Comparison of ENCODE assay signal across 18 cellular contexts in the genomic region with DNA sequence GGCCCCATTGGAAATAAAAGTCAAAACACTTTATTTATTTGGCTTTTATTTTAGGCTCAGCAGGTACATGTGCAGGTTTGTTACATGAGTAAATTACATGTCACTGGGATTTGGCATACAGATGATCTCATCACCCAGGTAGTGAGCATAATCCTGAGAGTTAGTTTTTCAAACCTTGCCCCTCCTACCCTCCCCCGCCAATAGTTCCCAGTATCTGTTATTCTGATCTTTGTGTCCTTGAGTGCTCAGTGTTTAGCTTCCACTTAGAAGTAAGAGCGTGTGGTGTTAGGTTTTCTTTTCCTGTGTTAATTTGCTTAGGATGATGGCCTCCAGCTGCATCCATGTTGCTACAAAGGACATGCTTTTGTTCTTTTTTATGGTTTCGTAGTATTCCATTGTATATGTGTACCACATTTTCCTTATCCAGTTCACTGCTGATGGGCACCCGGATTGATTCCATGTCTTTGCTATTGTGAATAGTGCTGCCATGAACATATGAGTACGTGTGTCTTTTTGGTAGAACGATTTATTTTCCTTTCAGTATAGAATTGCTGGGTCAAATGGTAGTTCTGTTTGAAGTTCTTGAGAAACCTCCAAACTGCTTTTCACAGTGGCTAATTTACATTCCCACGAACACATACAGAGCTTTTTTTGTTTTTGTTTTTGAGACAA. TPM values are rescaled to one million over a fixed set of nuclear protein-coding genes. Genes with fewer than 3 reads are reported as not detected.
DNase-seq lines count a peak whose midpoint lies in the region; ATAC-seq and TF ChIP-seq lines count a peak whose summit lies in the region.
"Had no signal": no experiment of that assay in that cellular context is flagged by ENCODE, and none has a peak within 500 bp of the region (broad histone marks: within the 10 kb centered on the region; RNA-seq: fewer than 3 reads in every experiment).

No MANE protein-coding gene starts in this region.

- no peak overlapping the region for H3K4me3 Mint-ChIP-seq in T-helper 17 cell
- H3K4me3 Mint-ChIP-seq: IgD-negative memory B cell, T-cell had no signal

- no peak overlapping the region for H3K4me2 ChIP-seq in SU-DHL-6 (ENCODE audit: low read depth, low read length, poor library complexity, severe bottlenecking)

- H3F3A ChIP-seq in SU-DHL-6 (ENCODE audit: insufficient read depth) = no peaks in the 10 kb centered on the region

- peaks cover 9% of the 10 kb centered on the region for H3K27me3 Mint-ChIP-seq in T-helper 17 cell
- H3K27me3 Mint-ChIP-seq: IgD-negative memory B cell, T-cell had no signal

- no peak overlapping the region for H2AFZ ChIP-seq in SU-DHL-6 (ENCODE audit: low read depth, low read length, severe bottlenecking)

- no peaks in the 10 kb centered on the region for H3K4me1 Mint-ChIP-seq in T-helper 17 cell
- H3K4me1 Mint-ChIP-seq: T-cell had no signal

- H3K36me3 ChIP-seq in SU-DHL-6 (ENCODE audit: low read length) (no peaks in the 10 kb centered on the region), mucosa of rectum (ENCODE audit: control insufficient read depth in 2 of 2, insufficient read depth in 2 of 2, low read length in 2 of 2) (no peaks in the 10 kb centered on the region)

- H3K27ac ChIP-seq in SU-DHL-6 (ENCODE audit: low read depth, low read length) = peak overlapping the region; percentile 18; the same call in 1 of the 2 replicates
- H3K27ac ChIP-seq in mucosa of rectum (ENCODE audit: low read depth in 2 of 2, low read length in 2 of 2) = peak overlapping the region; percentile 92 to 96

- H3K4me3 ChIP-seq in SU-DHL-6 (ENCODE audit: insufficient read depth, low read length, poor library complexity, severe bottlenecking) (no peak overlapping the region), mucosa of rectum (ENCODE audit: low read length in 2 of 2) (no peak overlapping the region)

- DNase-seq in DMS53 (lab: John Stamatoyannopoulos, UW) (peak; percentile 14), DMS53 treated with DMSO at 0.1 percent for 48 hours (lab: John Stamatoyannopoulos, UW; ENCODE audit: unreplicated experiment) (no peak), NCI-H2029 (lab: John Stamatoyannopoulos, UW) (peak; percentile 70), glomerular visceral epithelial cell (ENCODE audit: extremely low spot score) (no peak), NCI-H748 treated with DMSO at 0.1 percent for 48 hours (lab: John Stamatoyannopoulos, UW) (no peak), T-helper 17 cell (no peak)
- DNase-seq: 8988T, C1 segment of cervical spinal cord, DMS79 treated with DMSO at 0.1 percent for 48 hours, NCI-H1105, NCI-H146, NCI-H2081, NCI-H524 treated with DMSO at 0.1 percent for 48 hours, Right ventricle myocardium superior had no signal

- TF ChIP-seq CTCF in SU-DHL-6 (IDR thresholded peaks at IDR 0.05; ENCODE audit: insufficient read depth, low read length, poor library complexity, severe bottlenecking) = no peak

- no peaks in the 10 kb centered on the region for H3K9me2 ChIP-seq in SU-DHL-6 (replicated peaks; ENCODE audit: insufficient read depth, low read length)

- no peak overlapping the region for H3K27ac Mint-ChIP-seq in T-helper 17 cell
- H3K27ac Mint-ChIP-seq: T-cell had no signal

- no peak for ATAC-seq in T-helper 17 cell
- ATAC-seq: T-cell had no signal

- no peaks in the 10 kb centered on the region for H4K20me1 ChIP-seq in SU-DHL-6 (ENCODE audit: low read depth, low read length)

- no peaks in the 10 kb centered on the region for H3K79me2 ChIP-seq in SU-DHL-6 (ENCODE audit: insufficient read depth, low read length)

- peaks cover 14 to 45% of the 10 kb centered on the region in 2 donors for H3K4me1 ChIP-seq in mucosa of rectum (ENCODE audit: control insufficient read depth in 2 of 2, insufficient read depth in 2 of 2, low read length in 2 of 2)

- no peak overlapping the region for H3K9ac ChIP-seq in SU-DHL-6 (ENCODE audit: low read length)
- peak overlapping the region in 1 of 2 donors; percentile 49 for H3K9ac ChIP-seq in mucosa of rectum (ENCODE audit: low read depth in 1 of 2, low read length in 2 of 2)

- H3K27me3 ChIP-seq in SU-DHL-6 (ENCODE audit: low read length) (no peaks in the 10 kb centered on the region), mucosa of rectum (ENCODE audit: control insufficient read depth in 2 of 2, insufficient read depth in 2 of 2, low read length in 2 of 2) (no peaks in the 10 kb centered on the region)

- peaks cover 3% of the 10 kb centered on the region for H3K36me3 Mint-ChIP-seq in T-helper 17 cell (ENCODE audit: low read depth)
- H3K36me3 Mint-ChIP-seq: IgD-negative memory B cell, T-cell had no signal

- H3K9me3 ChIP-seq in SU-DHL-6 (ENCODE audit: insufficient read depth, low read length) = no peaks in the 10 kb centered on the region
- H3K9me3 ChIP-seq in mucosa of rectum (ENCODE audit: control insufficient read depth in 2 of 2, low read length in 2 of 2) = no peaks in the 10 kb centered on the region
- no peaks in the 10 kb centered on the region for H3K9me3 ChIP-seq in T-helper 17 cell (ENCODE audit: control insufficient read depth, low read length, poor library complexity, severe bottlenecking)

RNA-seq across cellular contexts. Expression of a gene that starts 47.9 kb away (rescaled TPM):
- total RNA-seq in T-helper 17 cell = under 1 TPM; 0.37 to 0.73 TPM

Comparison
In these comparisons a context has a peak if more than half of its experiments do, and no peak if none do; other contexts are left out.
1. DNase-seq: peak in DMS53 (single experiment) and NCI-H2029 (single experiment); none in DMS53 treated with DMSO at 0.1 percent for 48 hours (single experiment), glomerular visceral epithelial cell (single experiment), NCI-H748 treated with DMSO at 0.1 percent for 48 hours (single experiment) and T-helper 17 cell (0 of 3).